In genomic region chr2:121170577-121170976, GRCh38 we compare ENCODE assay signal across 10 cellular contexts.
ATAC-seq and TF ChIP-seq lines count a peak whose summit lies in the region.
"Had no signal": no experiment of that assay in that cellular context is flagged by ENCODE, and none has a peak within 500 bp of the region (broad histone marks: within the 10 kb centered on the region; RNA-seq: fewer than 3 reads in every experiment).

No MANE protein-coding gene starts in this region.

- H3K36me3 ChIP-seq in HEK293 (ENCODE audit: control insufficient read depth in 2 of 2, insufficient read depth in 1 of 2, low read length in 2 of 2), result no peaks in the 10 kb centered on the region
- H3K36me3 ChIP-seq: BE2C, BLaER1 had no signal

- no peak overlapping the region for H3K27ac ChIP-seq in HEK293 (ENCODE audit: extremely low read depth, low read depth, low read length)
- H3K27ac ChIP-seq: 22Rv1; A549; BLaER1; BLaER1 treated with 17β-estradiol and CSF1 and Interleukin-3, amounts not matched to agents 10 nM and 100 nM; C4-2B had no signal

- H3K4me3 ChIP-seq in HEK293 (ENCODE audit: low read depth, low read length), result no peak overlapping the region
- H3K4me3 ChIP-seq: A549; BLaER1; BLaER1 treated with 17β-estradiol and CSF1 and Interleukin-3, amounts not matched to agents 10 nM and 100 nM had no signal

- CTCF ChIA-PET in HEK293 (lab: Yijun Ruan, JAX), result interaction anchor here (0.6 to 1.6 kb wide), 4 partner anchors 42 to 475 kb away, joined by 3 to 6 read pairs (median 4); no protein-coding TSS in a partner anchor

- H3K9me3 ChIP-seq in HEK293 (ENCODE audit: control insufficient read depth, insufficient read depth, low read depth, low read length), result no peaks in the 10 kb centered on the region
- H3K9me3 ChIP-seq: BE2C, Caco-2 had no signal

- ATAC-seq in HG02973 (IDR thresholded peaks at IDR 0.05; ENCODE audit: unreplicated experiment), result no peak
- ATAC-seq: A549; CD8-positive, alpha-beta T cell had no signal

- H3K4me1 ChIP-seq in HEK293 (ENCODE audit: control insufficient read depth, insufficient read depth, low read length), result no peaks in the 10 kb centered on the region
- H3K4me1 ChIP-seq: A549, BE2C, Caco-2 had no signal

- TF ChIP-seq CTCF in HEK293 (tag by site-specific recombination; IDR thresholded peaks at IDR 0.05), result no peak

- POLR2A ChIA-PET in HEK293 (lab: Yijun Ruan, JAX), result interaction anchor here (0.7 kb wide), 2 partner anchors 15 to 26 kb away, joined by 3 read pairs; no protein-coding TSS in a partner anchor

TF ChIP-seq in HEK293, 187 proteins besides CTCF, POLR2A, EP300 and RAD21:
- no peak for TF ChIP-seq ZNF221 (tag by site-specific recombination; IDR thresholded peaks at IDR 0.05; ENCODE audit: borderline replicate concordance)
- TF ChIP-seq, protein P1, sequence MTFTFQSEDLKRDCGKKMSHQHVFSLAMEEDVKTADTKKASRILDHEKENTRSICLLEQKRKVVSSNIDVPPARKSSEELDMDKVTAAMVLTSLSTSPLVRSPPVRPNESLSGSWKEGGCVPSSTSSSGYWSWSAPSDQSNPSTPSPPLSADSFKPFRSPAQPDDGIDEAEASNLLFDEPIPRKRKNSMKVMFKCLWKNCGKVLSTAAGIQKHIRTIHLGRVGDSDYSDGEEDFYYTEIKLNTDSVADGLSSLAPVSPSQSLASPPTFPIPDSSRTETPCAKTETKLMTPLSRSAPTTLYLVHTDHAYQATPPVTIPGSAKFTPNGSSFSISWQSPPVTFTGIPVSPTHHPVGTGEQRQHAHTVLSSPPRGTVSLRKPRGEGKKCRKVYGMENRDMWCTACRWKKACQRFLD (tag by site-specific recombination; IDR thresholded peaks at IDR 0.05), result no peak
- no peak for TF ChIP-seq ZNF362 (tag by site-specific recombination; IDR thresholded peaks at IDR 0.05)
- no peak for TF ChIP-seq SALL2 (tag by site-specific recombination; IDR thresholded peaks at IDR 0.05; ENCODE audit: borderline replicate concordance)
- no peak for TF ChIP-seq ZNF416 (tag by site-specific recombination; IDR thresholded peaks at IDR 0.05)
- TF ChIP-seq ZSCAN16 (tag by site-specific recombination; IDR thresholded peaks at IDR 0.05), result no peak
- TF ChIP-seq ZNF624 (tag by site-specific recombination; IDR thresholded peaks at IDR 0.05), result no peak
- TF ChIP-seq ZXDB (tag by site-specific recombination; IDR thresholded peaks at IDR 0.05), result no peak
- TF ChIP-seq, protein P2, sequence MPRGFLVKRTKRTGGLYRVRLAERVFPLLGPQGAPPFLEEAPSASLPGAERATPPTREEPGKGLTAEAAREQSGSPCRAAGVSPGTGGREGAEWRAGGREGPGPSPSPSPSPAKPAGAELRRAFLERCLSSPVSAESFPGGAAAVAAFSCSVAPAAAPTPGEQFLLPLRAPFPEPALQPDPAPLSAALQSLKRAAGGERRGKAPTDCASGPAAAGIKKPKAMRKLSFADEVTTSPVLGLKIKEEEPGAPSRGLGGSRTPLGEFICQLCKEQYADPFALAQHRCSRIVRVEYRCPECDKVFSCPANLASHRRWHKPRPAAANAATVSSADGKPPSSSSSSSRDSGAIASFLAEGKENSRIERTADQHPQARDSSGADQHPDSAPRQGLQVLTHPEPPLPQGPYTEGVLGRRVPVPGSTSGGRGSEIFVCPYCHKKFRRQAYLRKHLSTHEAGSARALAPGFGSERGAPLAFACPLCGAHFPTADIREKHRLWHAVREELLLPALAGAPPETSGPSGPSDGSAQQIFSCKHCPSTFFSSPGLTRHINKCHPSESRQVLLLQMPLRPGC (tag by site-specific recombination; IDR thresholded peaks at IDR 0.05), result no peak
- no peak for TF ChIP-seq YY1 (tag by site-specific recombination; IDR thresholded peaks at IDR 0.05)
- TF ChIP-seq ZNF26 (tag by site-specific recombination; IDR thresholded peaks at IDR 0.05), result peak; percentile 95
- no peak for TF ChIP-seq ZNF610 (tag by site-specific recombination; IDR thresholded peaks at IDR 0.05; ENCODE audit: borderline replicate concordance)
- no peak for TF ChIP-seq ZNF175 (tag by site-specific recombination; IDR thresholded peaks at IDR 0.05)
- peak; percentile 80 for TF ChIP-seq SETDB1 (IDR thresholded peaks at IDR 0.05; ENCODE audit: insufficient read length, low read length)
- TF ChIP-seq IKZF3 (tag by site-specific recombination; IDR thresholded peaks at IDR 0.05), result no peak
- TF ChIP-seq ZNF121 (tag by site-specific recombination; IDR thresholded peaks at IDR 0.05), result no peak
- TF ChIP-seq ZNF16 (tag by site-specific recombination; IDR thresholded peaks at IDR 0.05; ENCODE audit: low read depth), result no peak
